In genomic region chr3:94417963-94418455, GRCh38 we compare ENCODE assay signal across 19 cellular contexts.
"Had no signal": no experiment of that assay in that cellular context is flagged by ENCODE, and none has a peak within 500 bp of the region (broad histone marks: within the 10 kb centered on the region; RNA-seq: fewer than 3 reads in every experiment).

No MANE protein-coding gene starts in this region.

- H3K27me3 ChIP-seq: esophagus muscularis mucosa, foreskin keratinocyte, gastroesophageal sphincter, heart left ventricle, hepatocyte, left lung had no signal

- H2AFZ ChIP-seq: hepatocyte had no signal

- H3K4me2 ChIP-seq: hepatocyte had no signal

- H3K4me1 ChIP-seq: heart left ventricle, left lung, lower lobe of right lung had no signal

- DNase-seq: dermis blood vessel endothelial cell; dorsolateral prefrontal cortex; effector CD4-positive, alpha-beta T cell; effector memory CD4-positive, alpha-beta T cell; foreskin keratinocyte; heart left ventricle; hypothalamus; immature natural killer cell; islet precursor cell; left cardiac atrium; left ventricle myocardium superior; lower lobe of right lung; mesenchymal stem cell; midbrain had no signal

- H3K4me1 Mint-ChIP-seq: immature natural killer cell had no signal

- H3K4me3 ChIP-seq: coronary artery, dorsolateral prefrontal cortex, esophagus muscularis mucosa, gastroesophageal sphincter, heart left ventricle, hepatocyte, left lung, lower lobe of right lung had no signal

- H3K27ac ChIP-seq: coronary artery, dorsolateral prefrontal cortex, esophagus muscularis mucosa, foreskin keratinocyte, gastroesophageal sphincter, heart left ventricle, hepatocyte, left lung, lower lobe of right lung had no signal

- H3K4me3 Mint-ChIP-seq: immature natural killer cell had no signal

- H3K27ac Mint-ChIP-seq: immature natural killer cell had no signal

- ATAC-seq: foreskin keratinocyte, gastroesophageal sphincter, heart left ventricle, left cardiac atrium, left lung, left ventricle myocardium superior, lower lobe of right lung had no signal

- H3K36me3 ChIP-seq: esophagus muscularis mucosa, gastroesophageal sphincter, heart left ventricle, left lung, lower lobe of right lung had no signal

- H3K9me3 ChIP-seq: lower lobe of right lung had no signal
